ENCODE assay signal across 20 cellular contexts in the genomic region with DNA sequence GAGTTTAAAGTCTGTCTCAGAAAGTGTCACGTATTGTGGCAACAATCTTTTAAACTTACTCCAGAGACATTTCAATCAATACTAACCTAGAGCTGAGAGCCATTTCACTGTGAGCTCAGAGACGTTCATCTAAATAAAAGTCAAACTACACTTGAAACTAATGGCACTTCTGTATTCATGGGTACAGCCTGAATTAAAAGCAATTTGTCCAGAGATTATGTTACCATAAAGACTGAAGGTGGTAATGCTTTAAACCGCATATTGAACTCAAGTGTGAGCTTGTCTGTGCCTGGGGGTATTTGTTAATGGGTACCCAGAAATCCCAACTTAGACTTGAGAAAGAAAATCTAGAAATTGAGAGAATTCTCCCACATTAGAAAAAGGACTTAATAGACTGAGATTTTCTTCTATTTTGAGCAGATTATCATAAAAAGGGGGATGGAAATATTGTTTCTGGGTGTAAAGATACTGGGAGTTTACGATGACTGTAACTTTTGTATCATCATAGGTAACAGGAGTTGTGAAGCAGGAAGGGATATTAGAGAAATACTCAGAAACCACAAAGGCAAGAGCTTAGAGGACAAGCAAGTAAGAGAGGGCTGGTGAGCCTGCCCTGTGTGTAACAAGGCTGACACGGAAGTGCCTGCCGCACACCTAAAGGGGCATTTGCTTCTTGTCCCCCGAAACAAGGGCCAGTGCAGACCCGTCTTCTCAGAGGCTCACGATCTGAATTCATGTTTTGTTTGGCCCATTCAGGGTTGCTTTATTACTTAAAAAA. TPM values are rescaled to one million over a fixed set of nuclear protein-coding genes. Genes with fewer than 3 reads are reported as not detected.
DNase-seq lines count a peak whose midpoint lies in the region; ATAC-seq and TF ChIP-seq lines count a peak whose summit lies in the region.
"Had no signal": no experiment of that assay in that cellular context is flagged by ENCODE, and none has a peak within 500 bp of the region (broad histone marks: within the 10 kb centered on the region; RNA-seq: fewer than 3 reads in every experiment).

No MANE protein-coding gene starts in this region.

- H3K36me3 Mint-ChIP-seq in brain (peaks cover 36% of the 10 kb centered on the region), nephron progenitor cell (ENCODE audit: low read depth) (peaks cover 28% of the 10 kb centered on the region), CD14-positive monocyte (peaks cover 0 to 4% of the 10 kb centered on the region in 2 donors)
- H3K36me3 Mint-ChIP-seq in activated CD8-positive, alpha-beta T cell treated with anti-CD3 and anti-CD28 coated beads, Interleukin-2, amount 10 ng/mL, durations not matched to agents 7 days and 5 days (ENCODE audit: low read depth): peaks cover 21% of the 10 kb centered on the region
- peaks cover 18% of the 10 kb centered on the region for H3K36me3 Mint-ChIP-seq in activated naive CD4-positive, alpha-beta T cell treated with anti-CD3 and anti-CD28 coated beads for 36 hours (ENCODE audit: low read depth)
- H3K36me3 Mint-ChIP-seq: natural killer cell treated with Interleukin-12 subunit alpha and Interleukin-12 subunit beta and Interleukin-15 and Interleukin-18, amount 100 ng/mL, for 72 hours had no signal

- DNase-seq in left ventricle myocardium inferior (no peak), right atrium auricular region (ENCODE audit: low spot score) (no peak), nephron progenitor cell (no peak), CD14-positive monocyte (ENCODE audit: low spot score) (no peak), NCI-H82 treated with DMSO at 0.1 percent for 48 hours (lab: John Stamatoyannopoulos, UW; ENCODE audit: unreplicated experiment) (no peak)
- DNase-seq in activated CD8-positive, alpha-beta T cell treated with anti-CD3 and anti-CD28 coated beads, Interleukin-2, amount 10 ng/mL, durations not matched to agents 7 days and 5 days: no peak
- no peak for DNase-seq in activated naive CD4-positive, alpha-beta T cell treated with anti-CD3 and anti-CD28 coated beads for 36 hours
- DNase-seq: activated CD4-positive, CD25-positive, alpha-beta regulatory T cell treated with anti-CD3 and anti-CD28 coated beads, Interleukin-2, amount 50 U/mL, for 72 hours; AML-193; amniotic stem cell; DND-41; erythroblast; NCI-H1694; NCI-H748 treated with DMSO at 0.1 percent for 48 hours; RPMI8226; stimulated activated naive CD4-positive, alpha-beta T cell treated with Interleukin-2 at 50 U/mL for 16 hours; T-helper 1 cell had no signal

- H3K4me3 Mint-ChIP-seq in brain (peak overlapping the region in 1 of 5 experiments; percentile 60), nephron progenitor cell (no peak overlapping the region), CD14-positive monocyte (no peak overlapping the region)
- no peak overlapping the region for H3K4me3 Mint-ChIP-seq in activated CD8-positive, alpha-beta T cell treated with anti-CD3 and anti-CD28 coated beads, Interleukin-2, amount 10 ng/mL, durations not matched to agents 7 days and 5 days
- H3K4me3 Mint-ChIP-seq in activated naive CD4-positive, alpha-beta T cell treated with anti-CD3 and anti-CD28 coated beads for 36 hours: no peak overlapping the region
- H3K4me3 Mint-ChIP-seq: natural killer cell treated with Interleukin-12 subunit alpha and Interleukin-12 subunit beta and Interleukin-15 and Interleukin-18, amount 100 ng/mL, for 72 hours had no signal

- H3K4me3 ChIP-seq in left ventricle myocardium inferior: no peak overlapping the region
- no peak overlapping the region for H3K4me3 ChIP-seq in right atrium auricular region
- H3K4me3 ChIP-seq: K562 had no signal

- POLR2A ChIA-PET in activated CD8-positive, alpha-beta T cell treated with anti-CD3 and anti-CD28 coated beads, Interleukin-2, amount 10 ng/mL, durations not matched to agents 7 days and 5 days (lab: Charles Lee): no interaction called here

- H3K27ac Mint-ChIP-seq in brain: peak overlapping the region; percentile 0 to 75 (median 64)
- H3K27ac Mint-ChIP-seq in nephron progenitor cell: peak overlapping the region; percentile 84
- no peak overlapping the region for H3K27ac Mint-ChIP-seq in activated CD8-positive, alpha-beta T cell treated with anti-CD3 and anti-CD28 coated beads, Interleukin-2, amount 10 ng/mL, durations not matched to agents 7 days and 5 days
- peak overlapping the region in 1 of 7 donors; percentile 6 for H3K27ac Mint-ChIP-seq in CD14-positive monocyte
- H3K27ac Mint-ChIP-seq in activated naive CD4-positive, alpha-beta T cell treated with anti-CD3 and anti-CD28 coated beads for 36 hours: no peak overlapping the region

- H3K27me3 ChIP-seq in left ventricle myocardium inferior (ENCODE audit: low read depth) (no peaks in the 10 kb centered on the region), right atrium auricular region (no peaks in the 10 kb centered on the region)

- H3K27me3 Mint-ChIP-seq in brain (peaks cover 2% of the 10 kb centered on the region), nephron progenitor cell (ENCODE audit: low read depth, poor library complexity) (peaks cover 7% of the 10 kb centered on the region), CD14-positive monocyte (ENCODE audit: low read depth in 3 of 3) (peaks cover 0 to 2% (median 0%) of the 10 kb centered on the region in 3 donors)
- no peaks in the 10 kb centered on the region for H3K27me3 Mint-ChIP-seq in activated CD8-positive, alpha-beta T cell treated with anti-CD3 and anti-CD28 coated beads, Interleukin-2, amount 10 ng/mL, durations not matched to agents 7 days and 5 days (ENCODE audit: low read depth)
- H3K27me3 Mint-ChIP-seq in activated naive CD4-positive, alpha-beta T cell treated with anti-CD3 and anti-CD28 coated beads for 36 hours (ENCODE audit: low read depth): no peaks in the 10 kb centered on the region

- intact Hi-C loops in left ventricle myocardium inferior (cut with micrococcal nuclease): no loop called here
- intact Hi-C loops in CD14-positive monocyte (cut with micrococcal nuclease): no loop called here
- intact Hi-C loops in activated naive CD4-positive, alpha-beta T cell treated with anti-CD3 and anti-CD28 coated beads for 36 hours (cut with micrococcal nuclease): no loop called here

- H3K4me1 ChIP-seq in left ventricle myocardium inferior: peaks cover 78% of the 10 kb centered on the region
- peaks cover 0 to 42% of the 10 kb centered on the region in 2 donors for H3K4me1 ChIP-seq in right atrium auricular region

- peak overlapping the region; percentile 63 for H3K27ac ChIP-seq in left ventricle myocardium inferior (replicated peaks)
- H3K27ac ChIP-seq in right atrium auricular region: peak overlapping the region in 1 of 2 donors; percentile 5

- TF ChIP-seq CTCF in left ventricle myocardium inferior (IDR thresholded peaks at IDR 0.05; ENCODE audit: borderline replicate concordance) (no peak), right atrium auricular region (IDR thresholded peaks at IDR 0.05) (no peak), brain (conservative IDR thresholded peaks at IDR 0.05) (no peak), nephron progenitor cell (IDR thresholded peaks at IDR 0.05) (no peak), CD14-positive monocyte (IDR thresholded peaks at IDR 0.05) (no peak)

- H3K9me3 ChIP-seq in left ventricle myocardium inferior (replicated peaks) (no peaks in the 10 kb centered on the region), right atrium auricular region (no peaks in the 10 kb centered on the region)

- H3K36me3 ChIP-seq in left ventricle myocardium inferior (peaks cover 3% of the 10 kb centered on the region), right atrium auricular region (no peaks in the 10 kb centered on the region)

- H3K4me1 Mint-ChIP-seq in brain (peaks cover 81% of the 10 kb centered on the region), nephron progenitor cell (peaks cover 69% of the 10 kb centered on the region), CD14-positive monocyte (peaks cover 14% of the 10 kb centered on the region)
- peaks cover 12% of the 10 kb centered on the region for H3K4me1 Mint-ChIP-seq in activated CD8-positive, alpha-beta T cell treated with anti-CD3 and anti-CD28 coated beads, Interleukin-2, amount 10 ng/mL, durations not matched to agents 7 days and 5 days (ENCODE audit: low read depth)
- H3K4me1 Mint-ChIP-seq in activated naive CD4-positive, alpha-beta T cell treated with anti-CD3 and anti-CD28 coated beads for 36 hours (ENCODE audit: low read depth): peaks cover 37% of the 10 kb centered on the region

- peaks cover 0 to 2% (median 0%) of the 10 kb centered on the region in 5 experiments for H3K9me3 Mint-ChIP-seq in brain
- no peaks in the 10 kb centered on the region for H3K9me3 Mint-ChIP-seq in nephron progenitor cell
- H3K9me3 Mint-ChIP-seq in activated CD8-positive, alpha-beta T cell treated with anti-CD3 and anti-CD28 coated beads, Interleukin-2, amount 10 ng/mL, durations not matched to agents 7 days and 5 days (ENCODE audit: insufficient read depth): no peaks in the 10 kb centered on the region
- no peaks in the 10 kb centered on the region for H3K9me3 Mint-ChIP-seq in CD14-positive monocyte
- no peaks in the 10 kb centered on the region for H3K9me3 Mint-ChIP-seq in activated naive CD4-positive, alpha-beta T cell treated with anti-CD3 and anti-CD28 coated beads for 36 hours
- H3K9me3 Mint-ChIP-seq: natural killer cell treated with Interleukin-12 subunit alpha and Interleukin-12 subunit beta and Interleukin-15 and Interleukin-18, amount 100 ng/mL, for 72 hours had no signal

- no peak for ATAC-seq in activated CD8-positive, alpha-beta T cell treated with anti-CD3 and anti-CD28 coated beads, Interleukin-2, amount 10 ng/mL, durations not matched to agents 7 days and 5 days
- ATAC-seq: K562; natural killer cell treated with Interleukin-12 subunit alpha and Interleukin-12 subunit beta and Interleukin-15 and Interleukin-18, amount 100 ng/mL, for 72 hours had no signal

- CTCF ChIA-PET in activated CD8-positive, alpha-beta T cell treated with anti-CD3 and anti-CD28 coated beads, Interleukin-2, amount 10 ng/mL, durations not matched to agents 7 days and 5 days (lab: Charles Lee): interaction anchor here (1.2 kb wide), 1 partner anchor 27 kb away, joined by 3 read pairs; no protein-coding TSS in a partner anchor
- CTCF ChIA-PET in activated naive CD4-positive, alpha-beta T cell treated with anti-CD3 and anti-CD28 coated beads for 36 hours (lab: Charles Lee): interaction anchor here (0.6 to 1.1 kb wide), 2 partner anchors 36 to 53 kb away, joined by 3 read pairs; no protein-coding TSS in a partner anchor

RNA-seq across cellular contexts. Expression of a gene that starts 36.9 kb away (rescaled TPM):
- total RNA-seq in left ventricle myocardium inferior: 137 TPM
- 100 to 1,000 TPM; 147 to 179 TPM for total RNA-seq in right atrium auricular region
- polyA plus RNA-seq in brain (ENCODE audit: insufficient read depth, low read depth, low replicate concordance): 53.8 TPM
- 10 to 100 TPM; 14.7 to 17.1 TPM for total RNA-seq in activated CD8-positive, alpha-beta T cell treated with anti-CD3 and anti-CD28 coated beads, Interleukin-2, amount 10 ng/mL, durations not matched to agents 7 days and 5 days
- polyA plus RNA-seq in CD14-positive monocyte: 1 to 10 TPM in 1 of 2 donors, under 1 TPM in 1; 0.82 to 1.0 TPM
- total RNA-seq in activated naive CD4-positive, alpha-beta T cell treated with anti-CD3 and anti-CD28 coated beads for 36 hours: 10 to 100 TPM; 18.3 to 19.0 TPM

Comparison
In these comparisons a context has a peak if more than half of its experiments do, and no peak if none do; other contexts are left out.
1. H3K27ac Mint-ChIP-seq: peak in brain (5 of 5) and nephron progenitor cell (single experiment); none in activated CD8-positive, alpha-beta T cell treated with anti-CD3 and anti-CD28 coated beads, Interleukin-2, amount 10 ng/mL, durations not matched to agents 7 days and 5 days (single experiment) and activated naive CD4-positive, alpha-beta T cell treated with anti-CD3 and anti-CD28 coated beads for 36 hours (single experiment).